1 cellular context compared by ENCODE assay signal in genomic region chr6:135159531-135159930, GRCh38.
TF ChIP-seq lines count a peak whose summit lies in the region.

No MANE protein-coding gene starts in this region.

TF ChIP-seq in H1, 55 proteins besides CTCF, POLR2A, EP300 and RAD21 (continued from another document):
- TF ChIP-seq CHD7 (IDR thresholded peaks at IDR 0.05; ENCODE audit: insufficient replicate concordance, low read length), result no peak
- no peak for TF ChIP-seq TAF1 (IDR thresholded peaks at IDR 0.05; ENCODE audit: low read depth, low read length)
- no peak for TF ChIP-seq SIX5 (IDR thresholded peaks at IDR 0.05; ENCODE audit: low read depth, low read length)
- no peak for TF ChIP-seq CBX8 (IDR thresholded peaks at IDR 0.05; ENCODE audit: borderline replicate concordance, low read depth, low read length)
- no peak for TF ChIP-seq RBBP5 (IDR thresholded peaks at IDR 0.05; ENCODE audit: borderline replicate concordance, low read depth, low read length)
- no peak for TF ChIP-seq SP1 (IDR thresholded peaks at IDR 0.05; ENCODE audit: low read depth, low read length)
- no peak for TF ChIP-seq EGR1 (IDR thresholded peaks at IDR 0.05; ENCODE audit: borderline replicate concordance, low read depth, low read length)
- TF ChIP-seq TEAD4 (IDR thresholded peaks at IDR 0.05; ENCODE audit: low read depth, low read length), result no peak
